8 cellular contexts compared by ENCODE assay signal in the genomic region with DNA sequence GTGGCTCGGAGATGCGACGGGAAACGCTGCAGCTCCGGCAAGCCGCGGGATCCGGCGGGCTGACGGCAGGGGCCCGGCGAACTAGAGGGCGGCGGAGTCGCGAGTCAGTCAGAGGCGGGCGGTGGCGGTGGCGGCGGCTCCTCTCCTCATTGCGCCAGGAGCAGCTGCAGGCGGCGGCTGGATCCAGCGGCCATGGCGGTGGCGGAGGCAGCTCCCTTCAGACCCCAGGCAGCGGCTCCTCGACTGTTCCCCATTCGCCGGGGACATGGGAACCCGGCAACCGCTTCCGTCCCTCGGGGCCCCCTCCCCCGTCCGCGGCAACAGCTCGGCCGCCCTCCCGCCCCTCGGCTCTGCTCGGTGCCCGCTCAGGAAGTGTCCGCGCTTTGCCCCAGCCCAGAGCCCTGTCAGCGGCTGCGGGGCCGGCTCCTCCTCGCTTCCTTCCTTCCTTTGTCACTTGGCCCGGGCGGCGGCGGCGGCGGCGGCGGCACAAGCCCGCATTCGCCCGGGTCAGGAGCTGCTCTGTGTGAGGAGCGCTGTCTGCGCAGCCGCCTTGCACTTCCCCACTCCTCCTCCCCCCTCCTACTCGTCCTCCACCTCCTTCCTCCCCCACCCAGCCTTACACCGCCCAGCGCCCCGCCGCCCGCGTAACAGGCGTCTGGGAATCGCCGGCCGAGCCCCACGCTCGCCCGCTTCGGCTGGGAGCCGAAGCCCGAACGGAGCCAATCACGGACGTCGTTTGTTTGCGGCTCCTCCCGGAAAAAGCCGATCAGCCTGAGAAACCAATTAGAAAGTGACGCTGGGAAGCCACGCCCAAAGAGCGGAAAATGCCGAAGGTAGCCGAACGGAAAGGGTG. TPM values are rescaled to one million over a fixed set of nuclear protein-coding genes. Genes with fewer than 3 reads are reported as not detected.
DNase-seq lines count a peak whose midpoint lies in the region; ATAC-seq and TF ChIP-seq lines count a peak whose summit lies in the region.

A gene (minus strand): TSS at position 525 of the 853 bp plus-strand sequence. CDS start 1,013 bp downstream, outside the sequence.

- no peak for TF ChIP-seq CTCF in ascending aorta (IDR thresholded peaks at IDR 0.05)

- DNase-seq in GF-D8 (lab: John Stamatoyannopoulos, UW) = peak; percentile 98
- DNase-seq in GM23248 = peak; percentile 88
- DNase-seq in LoVo (ENCODE audit: low spot score) = peak; percentile 97
- peak; percentile 61 to 100 (median 74) for DNase-seq in T-helper 1 cell
- no peak for DNase-seq in ascending aorta (ENCODE audit: low spot score in 2 of 2)
- peak in 2 of 3 donors; percentile 81 to 99 for DNase-seq in right cardiac atrium
- peak; percentile 85 for DNase-seq in sciatic nerve (ENCODE audit: low spot score)
- no peak for DNase-seq in DMS114 treated with DMSO at 0.1 percent for 48 hours (lab: John Stamatoyannopoulos, UW; ENCODE audit: unreplicated experiment)

- H3K4me3 ChIP-seq in GM23248 (peak within 1 kb of the TSS; percentile 100), ascending aorta (peak within 1 kb of the TSS; percentile 70 to 90), right cardiac atrium (ENCODE audit: low read length) (peak within 1 kb of the TSS; percentile 98)

- H3K9ac ChIP-seq in GM23248 = peak within 1 kb of the TSS; percentile 97

- no peaks in the 10 kb centered on the region for H3K36me3 ChIP-seq in GM23248 (ENCODE audit: low read depth)
- no peaks in the 10 kb centered on the region for H3K36me3 ChIP-seq in ascending aorta

- peak; percentile 91 to 94 for ATAC-seq in right cardiac atrium
- peak; percentile 86 for ATAC-seq in sciatic nerve

- H3K79me2 ChIP-seq in GM23248 (ENCODE audit: insufficient read depth) = peaks cover 76% of the 10 kb centered on the region

- H3K9me2 ChIP-seq in GM23248 (ENCODE audit: insufficient read depth) = no peaks in the 10 kb centered on the region

- peaks cover 15% of the 10 kb centered on the region for H3F3A ChIP-seq in GM23248 (ENCODE audit: insufficient read depth)

- intact Hi-C loops in ascending aorta (cut with DNase I) = loop anchor here (1.0 to 10.0 kb wide), 11 partner anchors 66 to 1741 kb away; a partner anchor contains a TSS
- intact Hi-C loops in right cardiac atrium (cut with DNase I) = loop anchor here in 3 of 4 donors (10.0 kb wide), 2 partner anchors 189 to 199 kb away; no protein-coding TSS in a partner anchor
- intact Hi-C loops in sciatic nerve (cut with DNase I) = no loop called here

- H3K4me1 ChIP-seq in GM23248 (ENCODE audit: insufficient read depth) (peaks cover 30% of the 10 kb centered on the region; the same call in 1 of the 2 replicates), ascending aorta (peaks cover 0 to 15% of the 10 kb centered on the region in 2 donors), right cardiac atrium (ENCODE audit: control insufficient read depth, insufficient read depth, low read length) (no peaks in the 10 kb centered on the region)

- H2AFZ ChIP-seq in GM23248 = peak within 1 kb of the TSS; percentile 83

- H3K27ac ChIP-seq in GM23248 = peak within 1 kb of the TSS; percentile 98
- H3K27ac ChIP-seq in ascending aorta = peak within 1 kb of the TSS; percentile 97 to 100
- H3K27ac ChIP-seq in right cardiac atrium (ENCODE audit: low read length) = peak within 1 kb of the TSS; percentile 98

- peaks cover 30% of the 10 kb centered on the region for H4K20me1 ChIP-seq in GM23248 (ENCODE audit: insufficient read depth)

- no peaks in the 10 kb centered on the region for H3K9me3 ChIP-seq in GM23248 (ENCODE audit: low read depth)
- H3K9me3 ChIP-seq in ascending aorta = no peaks in the 10 kb centered on the region
- no peaks in the 10 kb centered on the region for H3K9me3 ChIP-seq in right cardiac atrium (ENCODE audit: control insufficient read depth, low read length)

- WGBS in GM23248 (ENCODE audit: low coverage in 1 of 2, low lambda C conversion rate in 2 of 2, missing lambda C conversion rate in 2 of 2), 2 experiments = 1% methylated on average over 39 to 71 of the region's 94 CpGs
- WGBS in right cardiac atrium = under 1% methylated on average over 94 of the region's 94 CpGs

- peak within 1 kb of the TSS; percentile 95 for H3K4me2 ChIP-seq in GM23248 (ENCODE audit: unreplicated experiment)

- H3K27me3 ChIP-seq in GM23248 (replicated peaks; ENCODE audit: insufficient read depth) (no peaks in the 10 kb centered on the region), ascending aorta (no peaks in the 10 kb centered on the region), right cardiac atrium (ENCODE audit: control insufficient read depth, insufficient read depth) (no peaks in the 10 kb centered on the region)

- in situ Hi-C loops in GM23248 (cut with MboI) = no loop called here

RNA-seq across cellular contexts. Expression of the gene that starts here (rescaled TPM):
- 42.6 and 43.1 TPM in 2 replicates for total RNA-seq in GM23248 (2014; rRNA removed; shearing (Covaris generic))
- 19.7 and 21.2 TPM in 2 replicates for polyA plus RNA-seq in GM23248 (2016; fragmentation: Nextera tagmentation; extraction: Ambion mirVana)
- 11.8 TPM for total RNA-seq in ascending aorta
- total RNA-seq in right cardiac atrium = 10 to 100 TPM; 37.9 to 44.6 (median 41.1) TPM
- polyA plus RNA-seq in right cardiac atrium = 11.4 TPM
- 33.6 TPM for total RNA-seq in sciatic nerve

Comparison
In these comparisons a context has a peak if more than half of its experiments do, and no peak if none do; other contexts are left out.
1. DNase-seq: peak in GF-D8 (single experiment), GM23248 (single experiment), LoVo (single experiment), T-helper 1 cell (5 of 5), right cardiac atrium (2 of 3) and sciatic nerve (single experiment); none in ascending aorta (0 of 2) and DMS114 treated with DMSO at 0.1 percent for 48 hours (single experiment).
2. Peak in every context shown above with its lines, with median percentiles within 50 percentile points of each other: H3K27ac ChIP-seq and H3K4me3 ChIP-seq.